ENCODE assay signal across 17 cellular contexts in the genomic region with DNA sequence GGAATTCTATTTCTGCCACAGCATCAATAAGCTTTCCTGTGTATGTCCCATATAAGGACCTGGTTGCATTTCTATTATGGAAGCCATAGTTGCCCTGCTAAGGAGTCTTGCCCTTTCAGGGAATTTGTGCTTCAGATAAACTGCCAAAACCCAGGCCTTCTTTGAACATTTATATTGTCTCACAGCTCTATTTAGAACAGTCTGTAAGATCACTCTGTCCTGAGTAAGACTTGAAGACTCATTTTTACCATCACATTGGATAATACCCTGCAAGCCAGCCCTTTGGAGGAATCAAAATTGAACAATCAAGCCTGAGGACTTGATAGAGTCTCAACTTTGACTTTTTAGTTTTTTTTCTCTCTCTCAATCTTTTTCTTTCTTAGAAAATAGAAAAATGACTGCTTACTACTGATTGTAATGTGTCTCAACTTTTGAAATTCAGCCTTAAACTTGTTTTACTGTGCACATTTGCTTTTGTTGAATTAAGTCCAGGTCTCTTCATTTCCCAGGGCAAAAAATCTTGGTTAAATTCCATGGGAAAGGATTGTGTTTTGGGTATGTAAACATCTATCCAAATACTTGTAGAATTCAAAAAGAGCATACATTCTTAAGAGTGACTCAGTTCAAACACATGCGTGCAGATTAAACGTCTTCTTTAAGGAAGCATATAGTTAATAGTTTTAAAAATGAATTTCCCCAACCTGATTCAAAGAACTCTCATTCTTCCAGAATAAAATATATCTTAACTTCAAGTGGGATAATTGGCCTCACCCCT.
DNase-seq lines count a peak whose midpoint lies in the region; TF ChIP-seq lines count a peak whose summit lies in the region.
"Had no signal": no experiment of that assay in that cellular context is flagged by ENCODE, and none has a peak within 500 bp of the region (broad histone marks: within the 10 kb centered on the region; RNA-seq: fewer than 3 reads in every experiment).

No MANE protein-coding gene starts in this region.

- no peaks in the 10 kb centered on the region for H3K4me1 Mint-ChIP-seq in activated T-helper 1 cell treated with anti-CD3 and anti-CD28 coated beads, Interleukin-12 subunit alpha, Interleukin-12 subunit beta, Interleukin-2, Interleukin-4 antibody, amounts not matched to agents 30 ng/mL and 10 ng/mL and 1 ng/mL, durations not matched to agents 14 hours and 24 hours and 36 hours (ENCODE audit: low read depth)
- no peaks in the 10 kb centered on the region for H3K4me1 Mint-ChIP-seq in glutamatergic neuron (ENCODE audit: low read depth, unreplicated experiment)

- DNase-seq in H4 (ENCODE audit: low spot score) = peak; percentile 12
- DNase-seq in fibroblast of the aortic adventitia (ENCODE audit: low read depth) = peak; percentile 95
- peak; percentile 70 for DNase-seq in smooth muscle cell of the brain vasculature (ENCODE audit: low read depth, low spot score)
- DNase-seq in activated T-helper 1 cell treated with anti-CD3 and anti-CD28 coated beads, Interleukin-12 subunit alpha, Interleukin-12 subunit beta, Interleukin-2, Interleukin-4 antibody, amounts not matched to agents 30 ng/mL and 10 ng/mL and 1 ng/mL, durations not matched to agents 14 hours and 24 hours and 36 hours (ENCODE audit: low spot score) = no peak
- no peak for DNase-seq in glutamatergic neuron
- no peak for DNase-seq in mucosa of gallbladder (ENCODE audit: low spot score)
- DNase-seq: activated CD4-positive, alpha-beta T cell treated with anti-CD3 and anti-CD28 coated beads, Interleukin-2, amount 10 ng/mL, durations not matched to agents 24 days and 14 days; activated T-cell treated with anti-CD3 and anti-CD28 coated beads, Interleukin-2, amount 50 U/mL, for 72 hours; DMS153; immature natural killer cell; Karpas-422; mucosa of descending colon; NCI-H187 treated with DMSO at 0.1 percent for 48 hours; thyroid gland had no signal

- intact Hi-C loops in activated T-helper 1 cell treated with anti-CD3 and anti-CD28 coated beads, Interleukin-12 subunit alpha, Interleukin-12 subunit beta, Interleukin-2, Interleukin-4 antibody, amounts not matched to agents 30 ng/mL and 10 ng/mL and 1 ng/mL, durations not matched to agents 14 hours and 24 hours and 36 hours (cut with micrococcal nuclease) = no loop called here

- peaks cover 11% of the 10 kb centered on the region for H3K27me3 Mint-ChIP-seq in activated T-helper 1 cell treated with anti-CD3 and anti-CD28 coated beads, Interleukin-12 subunit alpha, Interleukin-12 subunit beta, Interleukin-2, Interleukin-4 antibody, amounts not matched to agents 30 ng/mL and 10 ng/mL and 1 ng/mL, durations not matched to agents 14 hours and 24 hours and 36 hours (ENCODE audit: insufficient read depth)
- H3K27me3 Mint-ChIP-seq in glutamatergic neuron (ENCODE audit: unreplicated experiment) = peaks cover 2% of the 10 kb centered on the region

- H3K27ac Mint-ChIP-seq in activated T-helper 1 cell treated with anti-CD3 and anti-CD28 coated beads, Interleukin-12 subunit alpha, Interleukin-12 subunit beta, Interleukin-2, Interleukin-4 antibody, amounts not matched to agents 30 ng/mL and 10 ng/mL and 1 ng/mL, durations not matched to agents 14 hours and 24 hours and 36 hours = no peak overlapping the region
- no peak overlapping the region for H3K27ac Mint-ChIP-seq in glutamatergic neuron (ENCODE audit: unreplicated experiment)
- H3K27ac Mint-ChIP-seq: activated CD4-positive, alpha-beta T cell treated with anti-CD3 and anti-CD28 coated beads, Interleukin-2, amount 10 ng/mL, durations not matched to agents 24 days and 14 days; activated T-cell treated with anti-CD3 and anti-CD28 coated beads, Interleukin-2, amount 50 U/mL, for 72 hours; immature natural killer cell had no signal

- H3K4me3 ChIP-seq in WI38 (ENCODE audit: low read depth, low read length) = peak overlapping the region; percentile 25; the same call in 1 of the 2 replicates
- H3K4me3 ChIP-seq in fibroblast of the aortic adventitia (ENCODE audit: low read depth, low read length) = no peak overlapping the region
- H3K4me3 ChIP-seq: mucosa of descending colon, right atrium auricular region, thyroid gland had no signal

- no peaks in the 10 kb centered on the region for H3K36me3 Mint-ChIP-seq in activated T-helper 1 cell treated with anti-CD3 and anti-CD28 coated beads, Interleukin-12 subunit alpha, Interleukin-12 subunit beta, Interleukin-2, Interleukin-4 antibody, amounts not matched to agents 30 ng/mL and 10 ng/mL and 1 ng/mL, durations not matched to agents 14 hours and 24 hours and 36 hours (ENCODE audit: low read depth)
- no peaks in the 10 kb centered on the region for H3K36me3 Mint-ChIP-seq in glutamatergic neuron (ENCODE audit: unreplicated experiment)
- H3K36me3 Mint-ChIP-seq: brain had no signal

- H3K9me3 Mint-ChIP-seq in activated T-helper 1 cell treated with anti-CD3 and anti-CD28 coated beads, Interleukin-12 subunit alpha, Interleukin-12 subunit beta, Interleukin-2, Interleukin-4 antibody, amounts not matched to agents 30 ng/mL and 10 ng/mL and 1 ng/mL, durations not matched to agents 14 hours and 24 hours and 36 hours = no peaks in the 10 kb centered on the region
- H3K9me3 Mint-ChIP-seq in glutamatergic neuron (ENCODE audit: unreplicated experiment) = no peaks in the 10 kb centered on the region
- H3K9me3 Mint-ChIP-seq: activated CD4-positive, alpha-beta T cell treated with anti-CD3 and anti-CD28 coated beads, Interleukin-2, amount 10 ng/mL, durations not matched to agents 24 days and 14 days; activated T-cell treated with anti-CD3 and anti-CD28 coated beads, Interleukin-2, amount 50 U/mL, for 72 hours; immature natural killer cell had no signal

- no peak overlapping the region for H3K4me3 Mint-ChIP-seq in activated T-helper 1 cell treated with anti-CD3 and anti-CD28 coated beads, Interleukin-12 subunit alpha, Interleukin-12 subunit beta, Interleukin-2, Interleukin-4 antibody, amounts not matched to agents 30 ng/mL and 10 ng/mL and 1 ng/mL, durations not matched to agents 14 hours and 24 hours and 36 hours
- no peak overlapping the region for H3K4me3 Mint-ChIP-seq in glutamatergic neuron (ENCODE audit: unreplicated experiment)
- H3K4me3 Mint-ChIP-seq: activated CD4-positive, alpha-beta T cell treated with anti-CD3 and anti-CD28 coated beads, Interleukin-2, amount 10 ng/mL, durations not matched to agents 24 days and 14 days; activated T-cell treated with anti-CD3 and anti-CD28 coated beads, Interleukin-2, amount 50 U/mL, for 72 hours; brain; immature natural killer cell had no signal

- no peak for TF ChIP-seq CTCF in WI38 (IDR thresholded peaks at IDR 0.05; ENCODE audit: low read depth, low read length)
- TF ChIP-seq CTCF in fibroblast of the aortic adventitia (IDR thresholded peaks at IDR 0.05; ENCODE audit: insufficient read depth, low read length) = no peak
- TF ChIP-seq CTCF in glutamatergic neuron (IDR thresholded peaks at IDR 0.05; ENCODE audit: partially characterized antibody, unreplicated experiment) = no peak

Comparison
In these comparisons a context has a peak if more than half of its experiments do, and no peak if none do; other contexts are left out.
1. DNase-seq: peak in H4 (single experiment), fibroblast of the aortic adventitia (single experiment) and smooth muscle cell of the brain vasculature (single experiment); none in activated T-helper 1 cell treated with anti-CD3 and anti-CD28 coated beads, Interleukin-12 subunit alpha, Interleukin-12 subunit beta, Interleukin-2, Interleukin-4 antibody, amounts not matched to agents 30 ng/mL and 10 ng/mL and 1 ng/mL, durations not matched to agents 14 hours and 24 hours and 36 hours (single experiment), glutamatergic neuron (single experiment) and mucosa of gallbladder (single experiment).